In the genomic region with DNA sequence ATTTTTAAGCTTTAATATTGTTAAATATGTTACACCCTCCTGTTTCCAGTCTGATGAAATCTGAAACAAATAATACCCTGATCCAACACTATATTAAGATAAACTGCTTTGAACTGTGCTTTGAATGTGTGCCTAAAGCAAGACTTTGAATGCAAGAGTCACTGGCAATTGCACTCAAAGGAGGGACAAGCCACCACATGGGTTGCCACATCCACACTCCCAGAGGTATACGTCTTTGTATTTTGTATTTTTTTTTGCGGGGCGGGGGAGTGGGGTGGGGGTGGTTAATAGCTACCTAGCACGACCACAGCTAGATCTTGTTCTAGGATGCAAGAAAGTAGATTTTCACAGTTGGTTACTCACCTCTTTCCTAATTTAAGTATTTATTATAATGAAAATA, we compare ENCODE assay signal across 1 cellular context.
TF ChIP-seq lines count a peak whose summit lies in the region.

No MANE protein-coding gene starts in this region.

TF ChIP-seq in IMR-90, 13 proteins besides CTCF, POLR2A, EP300 and RAD21 (continued from another document):
- TF ChIP-seq, protein P1, sequence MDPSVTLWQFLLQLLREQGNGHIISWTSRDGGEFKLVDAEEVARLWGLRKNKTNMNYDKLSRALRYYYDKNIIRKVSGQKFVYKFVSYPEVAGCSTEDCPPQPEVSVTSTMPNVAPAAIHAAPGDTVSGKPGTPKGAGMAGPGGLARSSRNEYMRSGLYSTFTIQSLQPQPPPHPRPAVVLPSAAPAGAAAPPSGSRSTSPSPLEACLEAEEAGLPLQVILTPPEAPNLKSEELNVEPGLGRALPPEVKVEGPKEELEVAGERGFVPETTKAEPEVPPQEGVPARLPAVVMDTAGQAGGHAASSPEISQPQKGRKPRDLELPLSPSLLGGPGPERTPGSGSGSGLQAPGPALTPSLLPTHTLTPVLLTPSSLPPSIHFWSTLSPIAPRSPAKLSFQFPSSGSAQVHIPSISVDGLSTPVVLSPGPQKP (IDR thresholded peaks at IDR 0.05; ENCODE audit: borderline replicate concordance, low read depth, low read length) = no peak
